1 cellular context compared by ENCODE assay signal in genomic region chr2:233093721-233094120, GRCh38.
TF ChIP-seq lines count a peak whose summit lies in the region.

No MANE protein-coding gene starts in this region.

TF ChIP-seq in GM23338, 12 proteins besides CTCF, POLR2A, EP300 and RAD21 (continued from another document):
- TF ChIP-seq ZNF462 (CRISPR knock-in tag; IDR thresholded peaks at IDR 0.05) (no peak), EZH2 (IDR thresholded peaks at IDR 0.05; ENCODE audit: low read depth, unreplicated experiment) (no peak), REST (IDR thresholded peaks at IDR 0.05; ENCODE audit: unreplicated experiment) (no peak), EZH2phosphoT487 (IDR thresholded peaks at IDR 0.05; ENCODE audit: unreplicated experiment) (no peak), ETS1 (IDR thresholded peaks at IDR 0.05) (no peak), ZNF114 (CRISPR knock-in tag; IDR thresholded peaks at IDR 0.05) (no peak), JUNB (IDR thresholded peaks at IDR 0.05; ENCODE audit: unreplicated experiment) (no peak), CREB1 (CRISPR knock-in tag; IDR thresholded peaks at IDR 0.05; ENCODE audit: low read depth) (no peak)
TF ChIP-seq in GM23338: peak in this region for 0.
